ENCODE assay signal across 20 cellular contexts in the genomic region with DNA sequence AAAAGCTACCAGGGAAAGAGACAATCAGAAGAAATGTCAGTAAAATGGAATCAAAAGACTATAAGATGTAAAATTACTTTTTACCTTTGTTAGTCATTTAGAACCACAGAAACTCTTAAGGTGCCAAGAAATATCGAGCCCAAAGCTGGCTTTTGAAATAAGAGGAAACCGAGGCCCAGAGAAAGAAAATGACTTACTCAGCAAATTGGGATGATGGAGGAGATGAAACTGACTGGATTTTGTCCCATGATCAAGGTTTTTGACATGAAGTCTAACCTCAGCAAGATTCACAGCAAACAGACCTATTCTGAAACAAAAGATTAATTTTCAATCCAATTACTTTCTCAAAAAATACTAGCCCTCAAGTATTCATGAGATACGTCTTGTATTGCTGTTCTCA.
DNase-seq lines count a peak whose midpoint lies in the region; ATAC-seq, FAIRE-seq and TF ChIP-seq lines count a peak whose summit lies in the region.
"Had no signal": no experiment of that assay in that cellular context is flagged by ENCODE, and none has a peak within 500 bp of the region (broad histone marks: within the 10 kb centered on the region; RNA-seq: fewer than 3 reads in every experiment).

No MANE protein-coding gene starts in this region.

- WGBS in HepG2 (ENCODE audit: low lambda C conversion rate), result 16% methylated on average over 3 of the region's 3 CpGs
- WGBS in right lobe of liver (ENCODE audit: insufficient coverage, low coverage, low lambda C conversion rate, missing lambda C conversion rate), result 70% methylated on average over 3 of the region's 3 CpGs
- 0% methylated on average over 3 of the region's 3 CpGs for WGBS in K562 (ENCODE audit: insufficient coverage, low coverage, missing lambda C conversion rate)
- WGBS in smooth muscle cell (ENCODE audit: low lambda C conversion rate), result 93% methylated on average over 3 of the region's 3 CpGs

- H3K27me3 Mint-ChIP-seq in stimulated activated naive CD8-positive, alpha-beta T cell treated with anti-CD3 and anti-CD28 coated beads, Interleukin-15, amount 100 ng/mL, for 72 hours, result no peaks in the 10 kb centered on the region
- H3K27me3 Mint-ChIP-seq: CD4-positive, alpha-beta memory T cell had no signal

- no peak overlapping the region for H3K9ac ChIP-seq in HepG2 (ENCODE audit: insufficient read depth, low read depth, low read length)
- no peak overlapping the region for H3K9ac ChIP-seq in K562 (ENCODE audit: insufficient read depth in 1 of 2, low read depth in 2 of 2, low read length in 2 of 2)
- H3K9ac ChIP-seq in smooth muscle cell (ENCODE audit: low read depth), result no peak overlapping the region

- no peak overlapping the region for H3K27ac Mint-ChIP-seq in stimulated activated naive CD8-positive, alpha-beta T cell treated with anti-CD3 and anti-CD28 coated beads, Interleukin-15, amount 100 ng/mL, for 72 hours
- H3K27ac Mint-ChIP-seq: CD4-positive, alpha-beta memory T cell; GM23338; H9; HFFc6 had no signal

- H4K20me1 ChIP-seq in HepG2 (ENCODE audit: insufficient read depth, low read length) (no peaks in the 10 kb centered on the region), K562 (replicated peaks; ENCODE audit: control insufficient read depth, insufficient read depth, low read length) (no peaks in the 10 kb centered on the region), smooth muscle cell (ENCODE audit: low read depth) (no peaks in the 10 kb centered on the region)

- TF ChIP-seq RAD21 in HepG2 (CRISPR knock-in tag; IDR thresholded peaks at IDR 0.05) (no peak), K562 (CRISPR knock-in tag; conservative IDR thresholded peaks at IDR 0.05 in 1 of 2, IDR thresholded peaks at IDR 0.05 in 1 of 2) (no peak)

- H2AFZ ChIP-seq in HepG2 (ENCODE audit: low read length), result no peak overlapping the region
- H2AFZ ChIP-seq in K562 (ENCODE audit: low read depth, low read length), result no peak overlapping the region
- H2AFZ ChIP-seq in smooth muscle cell (ENCODE audit: low read depth), result peak overlapping the region; percentile 28
- H2AFZ ChIP-seq: GM23338 had no signal

- in situ Hi-C loops in HepG2 (cut with HindIII; ENCODE audit: extremely low pct_ligation_motif_present, low pct_unique_long_range_greater_than_20kb), result no loop called here
- in situ Hi-C loops in K562 (cut with MboI), result no loop called here

- H3K27ac ChIP-seq in HepG2 (ENCODE audit: extremely low read length, insufficient read depth, low read length), result no peak overlapping the region
- H3K27ac ChIP-seq in right lobe of liver, result no peak overlapping the region
- H3K27ac ChIP-seq in K562 (ENCODE audit: extremely low read depth, low read depth, low read length), result no peak overlapping the region
- no peak overlapping the region for H3K27ac ChIP-seq in smooth muscle cell (ENCODE audit: low read depth)

- H3K9me3 ChIP-seq in HepG2 (ENCODE audit: low read length) (no peaks in the 10 kb centered on the region), right lobe of liver (no peaks in the 10 kb centered on the region), K562 (replicated peaks; ENCODE audit: control insufficient read depth, insufficient read depth, low read depth, low read length) (no peaks in the 10 kb centered on the region), smooth muscle cell (replicated peaks; ENCODE audit: low read depth) (no peaks in the 10 kb centered on the region)

- CTCF ChIA-PET in HepG2 (lab: Yijun Ruan, JAX; ENCODE audit: low intra/inter-chr PET ratio, low total read pairs) (no interaction called here), K562 (lab: Yijun Ruan, JAX; ENCODE audit: low intra/inter-chr PET ratio) (no interaction called here)

- H3K79me2 ChIP-seq in HepG2 (ENCODE audit: insufficient read depth, low read length) (no peaks in the 10 kb centered on the region), K562 (ENCODE audit: control insufficient read depth, insufficient read depth, low read length) (no peaks in the 10 kb centered on the region), smooth muscle cell (ENCODE audit: low read depth) (no peaks in the 10 kb centered on the region)

- H3K27me3 ChIP-seq in HepG2 (ENCODE audit: control insufficient read depth in 1 of 2, insufficient read depth in 2 of 2, low read length in 2 of 2) (0 out of 5 replicates have a peak, but pooled peaks cover 0 to 4% of the 10 kb centered on the region in 2 experiments), right lobe of liver (no peaks in the 10 kb centered on the region), K562 (ENCODE audit: control insufficient read depth in 2 of 2, insufficient read depth in 2 of 2, low read length in 2 of 2) (no peaks in the 10 kb centered on the region), smooth muscle cell (ENCODE audit: low read depth) (no peaks in the 10 kb centered on the region)

- H3K4me1 ChIP-seq in HepG2 (ENCODE audit: insufficient read depth, low read length) (no peaks in the 10 kb centered on the region), right lobe of liver (no peaks in the 10 kb centered on the region), K562 (replicated peaks in 1 of 2; ENCODE audit: control insufficient read depth in 2 of 2, insufficient read depth in 2 of 2, low read length in 2 of 2) (no peaks in the 10 kb centered on the region), smooth muscle cell (ENCODE audit: low read depth) (no peaks in the 10 kb centered on the region)

- no peak overlapping the region for H3K4me2 ChIP-seq in HepG2 (ENCODE audit: low read depth, low read length)
- no peak overlapping the region for H3K4me2 ChIP-seq in K562 (ENCODE audit: insufficient read depth, low read length)
- no peak overlapping the region for H3K4me2 ChIP-seq in smooth muscle cell
- H3K4me2 ChIP-seq: GM23338 had no signal

- intact Hi-C loops in HepG2 (cut with micrococcal nuclease; ENCODE audit: unreplicated experiment) (no loop called here), right lobe of liver (cut with DNase I) (no loop called here), K562 (cut with micrococcal nuclease) (no loop called here)

- H3K4me3 Mint-ChIP-seq in stimulated activated naive CD8-positive, alpha-beta T cell treated with anti-CD3 and anti-CD28 coated beads, Interleukin-15, amount 100 ng/mL, for 72 hours, result no peak overlapping the region
- H3K4me3 Mint-ChIP-seq: CD4-positive, alpha-beta memory T cell; GM23338; H9; HFFc6 had no signal

- H3K9me3 Mint-ChIP-seq in stimulated activated naive CD8-positive, alpha-beta T cell treated with anti-CD3 and anti-CD28 coated beads, Interleukin-15, amount 100 ng/mL, for 72 hours, result no peaks in the 10 kb centered on the region
- H3K9me3 Mint-ChIP-seq: GM23338, H9, HFFc6 had no signal

- TF ChIP-seq CTCF in HepG2 (CRISPR knock-in tag; IDR thresholded peaks at IDR 0.05), result no peak
- no peak for TF ChIP-seq CTCF in right lobe of liver (IDR thresholded peaks at IDR 0.05)
- no peak for TF ChIP-seq CTCF in K562 (IDR thresholded peaks at IDR 0.05 in 2 of 3, conservative IDR thresholded peaks at IDR 0.05 in 1 of 3; ENCODE audit: insufficient read depth in 2 of 3, low read depth in 1 of 3, low read length in 3 of 3)
- TF ChIP-seq CTCF in smooth muscle cell (IDR thresholded peaks at IDR 0.05; ENCODE audit: borderline replicate concordance, insufficient read depth, poor library complexity, severe bottlenecking), result no peak

- H3K4me3 ChIP-seq in HepG2 (replicated peaks in 1 of 3; ENCODE audit: insufficient read depth in 1 of 3, low read depth in 2 of 3, low read length in 3 of 3), result no peak overlapping the region
- H3K4me3 ChIP-seq in right lobe of liver, result no peak overlapping the region
- no peak overlapping the region for H3K4me3 ChIP-seq in K562
- H3K4me3 ChIP-seq in smooth muscle cell, result no peak overlapping the region
- H3K4me3 ChIP-seq: GM23338 had no signal

- no peak for ATAC-seq in HepG2
- no peak for ATAC-seq in right lobe of liver
- no peak for ATAC-seq in K562
- ATAC-seq in stimulated activated naive CD8-positive, alpha-beta T cell treated with anti-CD3 and anti-CD28 coated beads, Interleukin-15, amount 100 ng/mL, for 72 hours, result no peak
- no peak for ATAC-seq in HG02588 (IDR thresholded peaks at IDR 0.05; ENCODE audit: unreplicated experiment)
- ATAC-seq: GM23338, HCT116 had no signal

- BruUV-seq in HepG2 (replicated peaks; lab: Mats Ljungman, UMichigan), result no TSS peak
- no TSS peak for BruUV-seq in K562 (replicated peaks; lab: Mats Ljungman, UMichigan)

- no peaks in the 10 kb centered on the region for H3K9me1 ChIP-seq in K562 (ENCODE audit: control insufficient read depth, insufficient read depth, low read length)

- no peaks in the 10 kb centered on the region for H3F3A ChIP-seq in smooth muscle cell (ENCODE audit: low read depth)

- H3K36me3 ChIP-seq in HepG2 (replicated peaks in 1 of 2; ENCODE audit: control insufficient read depth in 1 of 2, insufficient read depth in 2 of 2, low read length in 2 of 2), result no peaks in the 10 kb centered on the region
- no peaks in the 10 kb centered on the region for H3K36me3 ChIP-seq in right lobe of liver
- no peaks in the 10 kb centered on the region for H3K36me3 ChIP-seq in K562 (ENCODE audit: control insufficient read depth, insufficient read depth, low read length)
- H3K36me3 ChIP-seq in smooth muscle cell (ENCODE audit: low read depth), result no peaks in the 10 kb centered on the region

- TF ChIP-seq POLR2A in HepG2 (IDR thresholded peaks at IDR 0.05; ENCODE audit: insufficient read depth in 1 of 2, low read depth in 2 of 2, low read length in 2 of 2), result no peak
- no peak for TF ChIP-seq POLR2A in right lobe of liver (IDR thresholded peaks at IDR 0.05)
- no peak for TF ChIP-seq POLR2A in K562 (conservative IDR thresholded peaks at IDR 0.05)

- no peaks in the 10 kb centered on the region for H3K4me1 Mint-ChIP-seq in stimulated activated naive CD8-positive, alpha-beta T cell treated with anti-CD3 and anti-CD28 coated beads, Interleukin-15, amount 100 ng/mL, for 72 hours
- H3K4me1 Mint-ChIP-seq: CD4-positive, alpha-beta memory T cell; H9 had no signal

- POLR2A ChIA-PET in HepG2 (lab: Yijun Ruan, JAX), result no interaction called here
- POLR2A ChIA-PET in K562 (lab: Yijun Ruan, JAX), result no interaction called here

- FAIRE-seq in HepG2 (lab: Jason Lieb, UNC), result no peak
- no peak for FAIRE-seq in K562 (lab: Jason Lieb, UNC)
- FAIRE-seq: GM12892, GM19239 had no signal

- DNase-seq in HepG2 (ENCODE audit: low spot score), result no peak
- DNase-seq in right lobe of liver, result no peak
- DNase-seq in K562 (ENCODE audit: extremely low read depth in 1 of 4, low spot score in 3 of 4), result no peak
- no peak for DNase-seq in smooth muscle cell (lab: John Stamatoyannopoulos, UW; ENCODE audit: unreplicated experiment)
- no peak for DNase-seq in stimulated activated naive CD8-positive, alpha-beta T cell treated with anti-CD3 and anti-CD28 coated beads, Interleukin-15, amount 100 ng/mL, for 72 hours
- no peak for DNase-seq in GDM1 (lab: John Stamatoyannopoulos, UW)
- DNase-seq: 8988T; C1 segment of cervical spinal cord; Calu3; CD4-positive, alpha-beta memory T cell; COR-L47; DMS53; DMS79 treated with DMSO at 0.1 percent for 48 hours; H9; HFFc6 had no signal

- TF ChIP-seq EP300 in HepG2 (IDR thresholded peaks at IDR 0.05; ENCODE audit: low read depth in 2 of 2, low read length in 2 of 2) (no peak), HepG2 (CRISPR knock-in tag; IDR thresholded peaks at IDR 0.05; ENCODE audit: borderline replicate concordance) (no peak), K562 (IDR thresholded peaks at IDR 0.05; ENCODE audit: low read length) (no peak)

TF ChIP-seq in K562, 482 proteins besides CTCF, POLR2A, EP300 and RAD21 (continues in another document):
- TF ChIP-seq MAFF (IDR thresholded peaks at IDR 0.05; ENCODE audit: low read length), result 0 out of 2 replicates have a peak, but pooled peaks have one; percentile 18
- TF ChIP-seq MAFK (IDR thresholded peaks at IDR 0.05; ENCODE audit: low read length), result 0 out of 2 replicates have a peak, but pooled peaks have one; percentile 21
